Comparison of ENCODE assay signal across 28 cellular contexts in the genomic region with DNA sequence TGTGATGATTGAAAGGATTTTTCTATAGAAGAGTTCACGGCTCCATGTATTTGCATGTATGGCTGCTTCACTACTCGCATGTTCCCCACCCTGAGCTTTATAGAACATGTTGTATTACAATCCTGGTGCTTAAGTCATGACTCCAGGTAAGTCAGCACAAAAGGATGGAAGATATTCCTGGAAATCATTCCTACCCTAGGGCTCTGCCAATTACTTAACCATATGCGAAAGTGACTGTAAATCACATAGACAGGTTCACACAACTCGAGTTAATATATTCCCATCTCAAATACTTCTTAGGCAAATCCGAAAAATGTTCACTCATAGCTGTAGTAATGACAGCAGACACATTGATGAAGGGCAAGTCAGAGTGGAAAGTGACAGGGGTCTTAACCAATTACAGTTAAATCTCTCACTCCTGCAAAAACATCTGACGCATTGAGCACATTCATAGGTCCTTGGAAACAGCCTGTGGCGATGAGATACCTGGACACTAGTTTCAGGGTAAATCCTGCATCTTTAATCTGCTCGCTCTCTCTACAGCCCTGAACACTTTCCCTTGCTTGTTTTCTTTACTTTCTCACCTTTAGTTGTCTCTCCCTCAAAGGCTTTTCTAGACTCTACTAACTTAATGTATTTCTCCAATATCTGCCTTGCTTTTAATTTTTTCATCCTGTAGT.
"Had no signal": no experiment of that assay in that cellular context is flagged by ENCODE, and none has a peak within 500 bp of the region (broad histone marks: within the 10 kb centered on the region; RNA-seq: fewer than 3 reads in every experiment).

No MANE protein-coding gene starts in this region.

- H3K27ac ChIP-seq: esophagus muscularis mucosa, heart right ventricle, left lung, pancreas, suprapubic skin, transverse colon had no signal

- DNase-seq: effector CD8-positive, alpha-beta T cell; endodermal cell; foreskin melanocyte; glutamatergic neuron; heart right ventricle; hippocampal formation; left cardiac atrium; left lung; mesenchymal stem cell; midbrain; naive thymus-derived CD4-positive, alpha-beta T cell; occipital lobe; pancreas; right lobe of liver; small intestine; stimulated activated CD4-positive, alpha-beta T cell treated with anti-CD3 and anti-CD28 coated beads, Interleukin-15, amount 100 ng/mL, for 24 hours; stimulated activated CD4-positive, alpha-beta T cell treated with anti-CD3 and anti-CD28 coated beads, Interleukin-4, amount 100 ng/mL, for 1 hour; stimulated activated CD8-positive, alpha-beta memory T cell treated with anti-CD3 and anti-CD28 coated beads, Interleukin-4, amount 100 ng/mL, for 48 hours; stimulated activated naive CD4-positive, alpha-beta T cell; stimulated activated naive CD8-positive, alpha-beta T cell treated with anti-CD3 and anti-CD28 coated beads, Interleukin-15, amount 100 ng/mL, for 72 hours; transverse colon had no signal

- H3K36me3 ChIP-seq: esophagus muscularis mucosa, heart right ventricle, left lung, pancreas, right lobe of liver, suprapubic skin, transverse colon had no signal

- H3K4me1 Mint-ChIP-seq: naive thymus-derived CD4-positive, alpha-beta T cell; stimulated activated naive CD8-positive, alpha-beta T cell treated with anti-CD3 and anti-CD28 coated beads, Interleukin-15, amount 100 ng/mL, for 72 hours had no signal

- H3K27me3 Mint-ChIP-seq: dendritic cell treated with granulocyte-macrophage colony-stimulating factor and Interleukin-4, amounts not matched to agents 40 ng/mL and 50 ng/mL, for 4 days; progenitor cell of endocrine pancreas had no signal

- H3K4me3 Mint-ChIP-seq: dendritic cell treated with granulocyte-macrophage colony-stimulating factor and Interleukin-4, amounts not matched to agents 40 ng/mL and 50 ng/mL, for 4 days; endodermal cell; naive thymus-derived CD4-positive, alpha-beta T cell; stimulated activated naive CD8-positive, alpha-beta T cell treated with anti-CD3 and anti-CD28 coated beads, Interleukin-15, amount 100 ng/mL, for 72 hours had no signal

- H3K4me3 ChIP-seq: esophagus muscularis mucosa, heart right ventricle, left lung, pancreas, right lobe of liver, suprapubic skin, transverse colon had no signal

- H3K9me3 ChIP-seq: esophagus muscularis mucosa, heart right ventricle, left lung, pancreas, right lobe of liver, suprapubic skin, transverse colon had no signal

- ATAC-seq: heart right ventricle; left cardiac atrium; naive thymus-derived CD4-positive, alpha-beta T cell; pancreas; stimulated activated naive CD8-positive, alpha-beta T cell treated with anti-CD3 and anti-CD28 coated beads, Interleukin-15, amount 100 ng/mL, for 72 hours had no signal

- FAIRE-seq: colon, endothelial cell of umbilical vein, islet of Langerhans, pancreas, small intestine had no signal

- H3K27me3 ChIP-seq: esophagus muscularis mucosa, heart right ventricle, left lung, pancreas, right lobe of liver, suprapubic skin, transverse colon had no signal

- H3K27ac Mint-ChIP-seq: dendritic cell treated with granulocyte-macrophage colony-stimulating factor and Interleukin-4, amounts not matched to agents 40 ng/mL and 50 ng/mL, for 4 days; endodermal cell; naive thymus-derived CD4-positive, alpha-beta T cell; progenitor cell of endocrine pancreas; stimulated activated naive CD8-positive, alpha-beta T cell treated with anti-CD3 and anti-CD28 coated beads, Interleukin-15, amount 100 ng/mL, for 72 hours had no signal

- H3K9me3 Mint-ChIP-seq: dendritic cell treated with granulocyte-macrophage colony-stimulating factor and Interleukin-4, amounts not matched to agents 40 ng/mL and 50 ng/mL, for 4 days; endodermal cell; naive thymus-derived CD4-positive, alpha-beta T cell; stimulated activated naive CD8-positive, alpha-beta T cell treated with anti-CD3 and anti-CD28 coated beads, Interleukin-15, amount 100 ng/mL, for 72 hours had no signal

- H3K36me3 Mint-ChIP-seq: naive thymus-derived CD4-positive, alpha-beta T cell had no signal
